Comparison of ENCODE assay signal across 1 cellular context in genomic region chr1:179955318-179955638, GRCh38.
TF ChIP-seq lines count a peak whose summit lies in the region.

No MANE protein-coding gene starts in this region.

TF ChIP-seq in GM23338, 12 proteins besides CTCF, POLR2A, EP300 and RAD21 (continued from another document):
- no peak for TF ChIP-seq ZNF462 (CRISPR knock-in tag; IDR thresholded peaks at IDR 0.05)
- no peak for TF ChIP-seq EZH2phosphoT487 (IDR thresholded peaks at IDR 0.05; ENCODE audit: unreplicated experiment)
- TF ChIP-seq ZNF331 (CRISPR knock-in tag; IDR thresholded peaks at IDR 0.05; ENCODE audit: low read depth): no peak
- no peak for TF ChIP-seq ETS1 (IDR thresholded peaks at IDR 0.05)
- no peak for TF ChIP-seq ZNF114 (CRISPR knock-in tag; IDR thresholded peaks at IDR 0.05)
- TF ChIP-seq STAT1 (IDR thresholded peaks at IDR 0.05; ENCODE audit: unreplicated experiment): no peak
- no peak for TF ChIP-seq NANOG (IDR thresholded peaks at IDR 0.05; ENCODE audit: borderline replicate concordance)
